Comparison of ENCODE assay signal across 22 cellular contexts in the genomic region with DNA sequence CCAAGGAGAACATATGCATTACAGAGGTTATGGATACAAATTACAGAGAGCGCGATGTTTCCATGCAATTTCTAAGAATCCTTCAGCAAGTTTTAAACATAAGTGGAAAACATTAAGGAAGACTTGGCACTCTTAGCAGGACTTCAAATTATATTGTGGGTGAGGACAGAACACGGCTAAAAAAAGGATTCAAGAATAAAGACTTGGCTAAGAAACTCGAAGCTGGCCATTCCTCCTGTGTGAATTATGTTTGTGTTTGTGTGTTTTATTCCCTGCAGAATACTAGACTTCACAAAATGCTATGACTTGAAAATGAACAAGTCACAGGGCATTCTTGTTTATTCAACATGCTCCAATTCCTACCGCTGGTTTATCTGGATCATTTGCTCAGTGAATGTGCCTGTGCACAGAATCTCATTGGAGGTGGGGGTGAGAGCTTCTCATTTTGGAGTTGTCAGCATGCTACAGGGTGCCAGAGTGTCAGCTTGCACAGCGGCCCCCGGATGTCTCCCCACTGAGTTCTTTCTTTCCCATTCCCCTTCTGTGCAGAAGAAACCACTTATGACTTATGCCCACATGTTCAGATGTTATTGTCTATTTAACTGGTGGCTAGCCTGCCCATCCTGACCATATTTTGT.
A peak's percentile ranks its signal among the peaks of the same experiment; 100 is the strongest.
DNase-seq lines count a peak whose midpoint lies in the region; ATAC-seq and TF ChIP-seq lines count a peak whose summit lies in the region.
"Had no signal": no experiment of that assay in that cellular context is flagged by ENCODE, and none has a peak within 500 bp of the region (broad histone marks: within the 10 kb centered on the region; RNA-seq: fewer than 3 reads in every experiment).

No MANE protein-coding gene starts in this region.

- DNase-seq in left ventricle myocardium inferior (no peak), right atrium auricular region (ENCODE audit: low spot score) (no peak), medulla oblongata (ENCODE audit: extremely low spot score) (peak; percentile 5), brain microvascular endothelial cell (no peak)
- no peak for DNase-seq in activated naive CD4-positive, alpha-beta T cell treated with anti-CD3 and anti-CD28 coated beads, Interleukin-2, amount 50 U/mL, for 72 hours (ENCODE audit: low spot score in 2 of 2)
- DNase-seq in activated CD4-positive, alpha-beta T cell treated with anti-CD3 and anti-CD28 coated beads for 4 hours, result no peak
- DNase-seq: activated naive CD4-positive, alpha-beta T cell; activated T-cell treated with anti-CD3 and anti-CD28 coated beads, Interleukin-2, amount 50 U/mL, for 4 hours; amniotic stem cell; effector CD4-positive, alpha-beta T cell; esophagus squamous epithelium; H9; kidney; NCI-H146; NCI-H774; stimulated activated CD4-positive, alpha-beta T cell treated with anti-CD3 and anti-CD28 coated beads, Interleukin-15, amount 100 ng/mL, for 24 hours; stimulated activated CD8-positive, alpha-beta memory T cell treated with anti-CD3 and anti-CD28 coated beads, Interleukin-4, amount 100 ng/mL, for 48 hours; SW 1271 had no signal

- no peaks in the 10 kb centered on the region for H3K27me3 Mint-ChIP-seq in brain
- H3K27me3 Mint-ChIP-seq: memory B cell had no signal

- peak overlapping the region in 4 of 5 experiments; percentile 45 to 71 (median 52) for H3K4me3 Mint-ChIP-seq in brain
- H3K4me3 Mint-ChIP-seq: activated T-cell treated with anti-CD3 and anti-CD28 coated beads, Interleukin-2, amount 50 U/mL, for 4 hours; CD14-positive monocyte; H9; memory B cell had no signal

- H3K4me1 ChIP-seq in left ventricle myocardium inferior (peaks cover 31% of the 10 kb centered on the region), right atrium auricular region (peaks cover 0 to 16% of the 10 kb centered on the region in 2 donors)

- no peak for TF ChIP-seq CTCF in left ventricle myocardium inferior (IDR thresholded peaks at IDR 0.05; ENCODE audit: borderline replicate concordance)
- no peak for TF ChIP-seq CTCF in right atrium auricular region (IDR thresholded peaks at IDR 0.05)
- no peak for TF ChIP-seq CTCF in brain (conservative IDR thresholded peaks at IDR 0.05)
- TF ChIP-seq CTCF in brain microvascular endothelial cell (IDR thresholded peaks at IDR 0.05; ENCODE audit: low read depth, low read length, missing control alignments), result no peak

- H3K36me3 ChIP-seq in left ventricle myocardium inferior (no peaks in the 10 kb centered on the region), right atrium auricular region (no peaks in the 10 kb centered on the region), brain microvascular endothelial cell (replicated peaks) (no peaks in the 10 kb centered on the region)
- H3K36me3 ChIP-seq: esophagus squamous epithelium had no signal

- no peaks in the 10 kb centered on the region for H3K27me3 ChIP-seq in left ventricle myocardium inferior (ENCODE audit: low read depth)
- H3K27me3 ChIP-seq in right atrium auricular region, result no peaks in the 10 kb centered on the region
- no peaks in the 10 kb centered on the region for H3K27me3 ChIP-seq in brain microvascular endothelial cell (replicated peaks)
- H3K27me3 ChIP-seq: esophagus squamous epithelium had no signal

- peaks cover 15% of the 10 kb centered on the region for H3K36me3 Mint-ChIP-seq in brain
- H3K36me3 Mint-ChIP-seq in activated naive CD4-positive, alpha-beta T cell treated with anti-CD3 and anti-CD28 coated beads, Interleukin-2, amount 50 U/mL, for 72 hours, result no peaks in the 10 kb centered on the region
- H3K36me3 Mint-ChIP-seq: CD14-positive monocyte, memory B cell had no signal

- intact Hi-C loops in left ventricle myocardium inferior (cut with micrococcal nuclease), result no loop called here

- H3K27ac Mint-ChIP-seq in brain, result peak overlapping the region in 4 of 5 experiments; percentile 84 to 95 (median 89)
- H3K27ac Mint-ChIP-seq in activated naive CD4-positive, alpha-beta T cell treated with anti-CD3 and anti-CD28 coated beads, Interleukin-2, amount 50 U/mL, for 72 hours, result no peak overlapping the region
- H3K27ac Mint-ChIP-seq: CD14-positive monocyte, memory B cell had no signal

- peaks cover 0 to 16% (median 12%) of the 10 kb centered on the region in 5 experiments for H3K9me3 Mint-ChIP-seq in brain
- peaks cover 26 to 36% of the 10 kb centered on the region in 2 donors for H3K9me3 Mint-ChIP-seq in activated naive CD4-positive, alpha-beta T cell treated with anti-CD3 and anti-CD28 coated beads, Interleukin-2, amount 50 U/mL, for 72 hours
- H3K9me3 Mint-ChIP-seq: memory B cell had no signal

- in situ Hi-C loops in brain microvascular endothelial cell (cut with HindIII; ENCODE audit: low pct_ligation_motif_present, low sequenced_read_pairs), result no loop called here

- ATAC-seq in activated naive CD4-positive, alpha-beta T cell treated with anti-CD3 and anti-CD28 coated beads, Interleukin-2, amount 50 U/mL, for 72 hours, result no peak
- no peak for ATAC-seq in GM18511 (IDR thresholded peaks at IDR 0.05; ENCODE audit: unreplicated experiment)
- ATAC-seq: activated T-cell treated with anti-CD3 and anti-CD28 coated beads, Interleukin-2, amount 50 U/mL, for 4 hours had no signal

- H3K9me3 ChIP-seq in left ventricle myocardium inferior (replicated peaks), result no peaks in the 10 kb centered on the region
- no peaks in the 10 kb centered on the region for H3K9me3 ChIP-seq in right atrium auricular region
- H3K9me3 ChIP-seq: esophagus squamous epithelium had no signal

- H3K4me1 Mint-ChIP-seq in brain, result peaks cover 74% of the 10 kb centered on the region
- H3K4me1 Mint-ChIP-seq: CD14-positive monocyte, memory B cell had no signal

- H3K4me3 ChIP-seq in left ventricle myocardium inferior (no peak overlapping the region), right atrium auricular region (no peak overlapping the region), brain microvascular endothelial cell (ENCODE audit: low read depth, low read length) (no peak overlapping the region)
- H3K4me3 ChIP-seq: esophagus squamous epithelium had no signal

- H3K27ac ChIP-seq in left ventricle myocardium inferior (replicated peaks) (peak overlapping the region; percentile 16), right atrium auricular region (no peak overlapping the region), brain microvascular endothelial cell (no peak overlapping the region)
- H3K27ac ChIP-seq: esophagus squamous epithelium had no signal

Comparison
In these comparisons a context has a peak if more than half of its experiments do, and no peak if none do; other contexts are left out.
1. H3K27ac Mint-ChIP-seq: peak in brain (4 of 5); none in activated naive CD4-positive, alpha-beta T cell treated with anti-CD3 and anti-CD28 coated beads, Interleukin-2, amount 50 U/mL, for 72 hours (0 of 2).